Comparison of ENCODE assay signal across 1 cellular context in the genomic region with DNA sequence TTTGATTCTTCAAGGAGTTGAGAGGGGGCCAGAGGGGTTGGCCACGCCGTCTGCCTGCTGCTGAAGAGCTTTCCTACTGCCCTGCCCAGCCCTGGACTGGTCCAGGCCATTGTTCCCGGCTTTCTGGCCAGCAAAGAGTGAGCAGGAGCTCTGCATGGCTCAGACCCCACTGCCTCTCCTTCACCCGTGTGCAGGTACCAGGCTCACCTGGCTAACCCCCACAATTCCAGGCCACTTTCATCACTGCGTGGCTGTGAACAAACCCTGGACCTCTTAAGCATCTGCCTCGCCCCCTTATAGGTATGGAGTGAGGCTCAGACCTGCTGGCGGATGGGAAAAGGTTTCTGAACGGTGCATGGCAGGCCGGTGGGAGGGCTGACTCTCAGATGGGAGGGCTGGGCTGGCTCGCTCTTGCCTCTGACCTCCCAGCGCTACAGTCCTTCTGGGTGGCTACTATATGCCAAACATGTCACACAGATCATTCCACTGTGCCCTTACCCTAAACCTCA.
TF ChIP-seq lines count a peak whose summit lies in the region.

No MANE protein-coding gene starts in this region.

TF ChIP-seq in IMR-90, 13 proteins besides CTCF, POLR2A, EP300 and RAD21:
- TF ChIP-seq, protein P1, sequence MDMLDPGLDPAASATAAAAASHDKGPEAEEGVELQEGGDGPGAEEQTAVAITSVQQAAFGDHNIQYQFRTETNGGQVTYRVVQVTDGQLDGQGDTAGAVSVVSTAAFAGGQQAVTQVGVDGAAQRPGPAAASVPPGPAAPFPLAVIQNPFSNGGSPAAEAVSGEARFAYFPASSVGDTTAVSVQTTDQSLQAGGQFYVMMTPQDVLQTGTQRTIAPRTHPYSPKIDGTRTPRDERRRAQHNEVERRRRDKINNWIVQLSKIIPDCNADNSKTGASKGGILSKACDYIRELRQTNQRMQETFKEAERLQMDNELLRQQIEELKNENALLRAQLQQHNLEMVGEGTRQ (IDR thresholded peaks at IDR 0.05; ENCODE audit: low read depth, low read length) = no peak
- no peak for TF ChIP-seq FOS (IDR thresholded peaks at IDR 0.05; ENCODE audit: low read depth, low read length)
- no peak for TF ChIP-seq MAFK (IDR thresholded peaks at IDR 0.05; ENCODE audit: low read depth, low read length)
- TF ChIP-seq BHLHE40 (IDR thresholded peaks at IDR 0.05; ENCODE audit: low read depth, low read length) = no peak
- TF ChIP-seq NFE2L2 (IDR thresholded peaks at IDR 0.05; ENCODE audit: low read depth, low read length) = no peak
- TF ChIP-seq RCOR1 (IDR thresholded peaks at IDR 0.05; ENCODE audit: insufficient replicate concordance, low read length) = no peak
- no peak for TF ChIP-seq CHD1 (IDR thresholded peaks at IDR 0.05; ENCODE audit: low read depth, low read length)
- no peak for TF ChIP-seq SMC3 (IDR thresholded peaks at IDR 0.05; ENCODE audit: low read depth, low read length)
- TF ChIP-seq MXI1 (IDR thresholded peaks at IDR 0.05; ENCODE audit: borderline replicate concordance, low read depth, low read length) = no peak
- TF ChIP-seq CEBPB (IDR thresholded peaks at IDR 0.05; ENCODE audit: low read depth, low read length) = no peak
- TF ChIP-seq RFX5 (IDR thresholded peaks at IDR 0.05; ENCODE audit: low read depth, low read length) = no peak
- no peak for TF ChIP-seq MAZ (IDR thresholded peaks at IDR 0.05; ENCODE audit: borderline replicate concordance, low read depth, low read length)
- TF ChIP-seq, protein P2, sequence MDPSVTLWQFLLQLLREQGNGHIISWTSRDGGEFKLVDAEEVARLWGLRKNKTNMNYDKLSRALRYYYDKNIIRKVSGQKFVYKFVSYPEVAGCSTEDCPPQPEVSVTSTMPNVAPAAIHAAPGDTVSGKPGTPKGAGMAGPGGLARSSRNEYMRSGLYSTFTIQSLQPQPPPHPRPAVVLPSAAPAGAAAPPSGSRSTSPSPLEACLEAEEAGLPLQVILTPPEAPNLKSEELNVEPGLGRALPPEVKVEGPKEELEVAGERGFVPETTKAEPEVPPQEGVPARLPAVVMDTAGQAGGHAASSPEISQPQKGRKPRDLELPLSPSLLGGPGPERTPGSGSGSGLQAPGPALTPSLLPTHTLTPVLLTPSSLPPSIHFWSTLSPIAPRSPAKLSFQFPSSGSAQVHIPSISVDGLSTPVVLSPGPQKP (IDR thresholded peaks at IDR 0.05; ENCODE audit: borderline replicate concordance, low read depth, low read length) = no peak
